17 cellular contexts compared by ENCODE assay signal in genomic region chr22:44385781-44386180, GRCh38.
DNase-seq lines count a peak whose midpoint lies in the region; ATAC-seq and TF ChIP-seq lines count a peak whose summit lies in the region.
"Had no signal": no experiment of that assay in that cellular context is flagged by ENCODE, and none has a peak within 500 bp of the region (broad histone marks: within the 10 kb centered on the region; RNA-seq: fewer than 3 reads in every experiment).

No MANE protein-coding gene starts in this region.

- no peaks in the 10 kb centered on the region for H3K36me3 Mint-ChIP-seq in natural killer cell treated with Interleukin-12 subunit alpha and Interleukin-12 subunit beta and Interleukin-15 and Interleukin-18, amount 100 ng/mL, for 72 hours
- no peaks in the 10 kb centered on the region for H3K36me3 Mint-ChIP-seq in natural killer cell

- H3K4me1 Mint-ChIP-seq in natural killer cell treated with Interleukin-12 subunit alpha and Interleukin-12 subunit beta and Interleukin-15 and Interleukin-18, amount 100 ng/mL, for 72 hours (ENCODE audit: low read depth in 2 of 2): no peaks in the 10 kb centered on the region
- H3K4me1 Mint-ChIP-seq in natural killer cell: no peaks in the 10 kb centered on the region

- no peaks in the 10 kb centered on the region for H3K4me1 ChIP-seq in right cardiac atrium (ENCODE audit: control insufficient read depth, insufficient read depth, low read length)

- no peak for TF ChIP-seq CTCF in natural killer cell (IDR thresholded peaks at IDR 0.05)

- H3K27ac ChIP-seq in right cardiac atrium (ENCODE audit: low read length): no peak overlapping the region

- H3K9me3 ChIP-seq in right cardiac atrium (ENCODE audit: control insufficient read depth, low read length): no peaks in the 10 kb centered on the region

- H3K27me3 Mint-ChIP-seq in natural killer cell treated with Interleukin-12 subunit alpha and Interleukin-12 subunit beta and Interleukin-15 and Interleukin-18, amount 100 ng/mL, for 72 hours: peaks cover 7 to 18% of the 10 kb centered on the region in 2 donors
- peaks cover 5 to 21% of the 10 kb centered on the region in 2 donors for H3K27me3 Mint-ChIP-seq in natural killer cell (ENCODE audit: low read depth in 2 of 2)

- no peaks in the 10 kb centered on the region for H3K27me3 ChIP-seq in right cardiac atrium (ENCODE audit: control insufficient read depth, insufficient read depth)

- H3K27ac Mint-ChIP-seq in natural killer cell treated with Interleukin-12 subunit alpha and Interleukin-12 subunit beta and Interleukin-15 and Interleukin-18, amount 100 ng/mL, for 72 hours: no peak overlapping the region
- no peak overlapping the region for H3K27ac Mint-ChIP-seq in natural killer cell

- DNase-seq in natural killer cell treated with Interleukin-12 subunit alpha and Interleukin-12 subunit beta and Interleukin-15 and Interleukin-18, amount 100 ng/mL, for 72 hours (ENCODE audit: low spot score): peak; percentile 37
- DNase-seq in natural killer cell: no peak
- peak in 2 of 3 donors; percentile 14 to 28 for DNase-seq in right cardiac atrium
- DNase-seq in posterior vena cava (ENCODE audit: low spot score): peak; percentile 58
- no peak for DNase-seq in stimulated activated CD4-positive, alpha-beta T cell treated with anti-CD3 and anti-CD28 coated beads, Interleukin-4, amount 100 ng/mL, for 1 hour
- no peak for DNase-seq in stimulated activated naive CD4-positive, alpha-beta T cell (lab: John Stamatoyannopoulos, UW)
- no peak for DNase-seq in NCI-H2171 treated with DMSO at 0.1 percent for 48 hours (lab: John Stamatoyannopoulos, UW)
- DNase-seq: C1 segment of cervical spinal cord, GOT3, KG1, NCI-H1417, NCI-H187 treated with DMSO at 0.1 percent for 48 hours, NCI-H226, NCI-H524, NCI-H82, OCI-M1, SIG-M5 had no signal

- 87% methylated on average over 12 of the region's 12 CpGs for WGBS in right cardiac atrium

- no peak for ATAC-seq in natural killer cell treated with Interleukin-12 subunit alpha and Interleukin-12 subunit beta and Interleukin-15 and Interleukin-18, amount 100 ng/mL, for 72 hours
- ATAC-seq in natural killer cell (no peak), right cardiac atrium (no peak)

- no peaks in the 10 kb centered on the region for H3K9me3 Mint-ChIP-seq in natural killer cell treated with Interleukin-12 subunit alpha and Interleukin-12 subunit beta and Interleukin-15 and Interleukin-18, amount 100 ng/mL, for 72 hours
- H3K9me3 Mint-ChIP-seq in natural killer cell: no peaks in the 10 kb centered on the region

- intact Hi-C loops in natural killer cell (cut with micrococcal nuclease) (no loop called here), right cardiac atrium (cut with DNase I) (no loop called here), posterior vena cava (cut with DNase I) (no loop called here)

- H3K4me3 Mint-ChIP-seq in natural killer cell treated with Interleukin-12 subunit alpha and Interleukin-12 subunit beta and Interleukin-15 and Interleukin-18, amount 100 ng/mL, for 72 hours: no peak overlapping the region
- no peak overlapping the region for H3K4me3 Mint-ChIP-seq in natural killer cell

- H3K4me3 ChIP-seq in right cardiac atrium (ENCODE audit: low read length): no peak overlapping the region

Comparison
In these comparisons a context has a peak if more than half of its experiments do, and no peak if none do; other contexts are left out.
1. DNase-seq: peak in natural killer cell treated with Interleukin-12 subunit alpha and Interleukin-12 subunit beta and Interleukin-15 and Interleukin-18, amount 100 ng/mL, for 72 hours (single experiment), right cardiac atrium (2 of 3) and posterior vena cava (single experiment); none in natural killer cell (single experiment), stimulated activated CD4-positive, alpha-beta T cell treated with anti-CD3 and anti-CD28 coated beads, Interleukin-4, amount 100 ng/mL, for 1 hour (single experiment), stimulated activated naive CD4-positive, alpha-beta T cell (0 of 6) and NCI-H2171 treated with DMSO at 0.1 percent for 48 hours (single experiment).